ENCODE assay signal across 1 cellular context in the genomic region with DNA sequence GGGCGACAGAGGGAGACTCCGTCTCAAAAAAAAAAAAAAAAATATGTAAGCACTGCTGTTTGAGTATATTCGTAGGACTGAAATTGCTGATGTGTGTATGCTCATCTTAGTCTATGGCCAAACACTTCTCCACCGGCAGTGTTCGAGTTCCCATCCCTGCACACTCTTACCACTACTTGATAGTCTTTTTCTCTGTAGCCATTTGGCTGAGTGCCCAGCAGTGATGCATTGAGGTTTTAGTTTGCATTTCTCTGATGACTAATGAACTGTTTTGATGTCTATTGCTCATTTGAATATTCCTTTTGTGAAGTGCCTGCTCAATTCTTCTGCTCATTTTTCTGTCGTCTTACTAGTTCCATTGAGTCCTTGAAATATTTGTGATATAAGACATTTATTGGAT.
TF ChIP-seq lines count a peak whose summit lies in the region.

No MANE protein-coding gene starts in this region.

TF ChIP-seq in K562, 482 proteins besides CTCF, POLR2A, EP300 and RAD21 (continued from another document):
- TF ChIP-seq, protein P1, sequence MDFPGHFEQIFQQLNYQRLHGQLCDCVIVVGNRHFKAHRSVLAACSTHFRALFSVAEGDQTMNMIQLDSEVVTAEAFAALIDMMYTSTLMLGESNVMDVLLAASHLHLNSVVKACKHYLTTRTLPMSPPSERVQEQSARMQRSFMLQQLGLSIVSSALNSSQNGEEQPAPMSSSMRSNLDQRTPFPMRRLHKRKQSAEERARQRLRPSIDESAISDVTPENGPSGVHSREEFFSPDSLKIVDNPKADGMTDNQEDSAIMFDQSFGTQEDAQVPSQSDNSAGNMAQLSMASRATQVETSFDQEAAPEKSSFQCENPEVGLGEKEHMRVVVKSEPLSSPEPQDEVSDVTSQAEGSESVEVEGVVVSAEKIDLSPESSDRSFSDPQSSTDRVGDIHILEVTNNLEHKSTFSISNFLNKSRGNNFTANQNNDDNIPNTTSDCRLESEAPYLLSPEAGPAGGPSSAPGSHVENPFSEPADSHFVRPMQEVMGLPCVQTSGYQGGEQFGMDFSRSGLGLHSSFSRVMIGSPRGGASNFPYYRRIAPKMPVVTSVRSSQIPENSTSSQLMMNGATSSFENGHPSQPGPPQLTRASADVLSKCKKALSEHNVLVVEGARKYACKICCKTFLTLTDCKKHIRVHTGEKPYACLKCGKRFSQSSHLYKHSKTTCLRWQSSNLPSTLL (IDR thresholded peaks at IDR 0.05): no peak
- TF ChIP-seq KLF10 (CRISPR knock-in tag; IDR thresholded peaks at IDR 0.05) (no peak), PHB (CRISPR knock-in tag; IDR thresholded peaks at IDR 0.05) (no peak), ZNF57 (CRISPR knock-in tag; IDR thresholded peaks at IDR 0.05) (no peak), EZH2 (IDR thresholded peaks at IDR 0.05; ENCODE audit: borderline replicate concordance, low read depth, low read length) (no peak)
- TF ChIP-seq, protein P2, sequence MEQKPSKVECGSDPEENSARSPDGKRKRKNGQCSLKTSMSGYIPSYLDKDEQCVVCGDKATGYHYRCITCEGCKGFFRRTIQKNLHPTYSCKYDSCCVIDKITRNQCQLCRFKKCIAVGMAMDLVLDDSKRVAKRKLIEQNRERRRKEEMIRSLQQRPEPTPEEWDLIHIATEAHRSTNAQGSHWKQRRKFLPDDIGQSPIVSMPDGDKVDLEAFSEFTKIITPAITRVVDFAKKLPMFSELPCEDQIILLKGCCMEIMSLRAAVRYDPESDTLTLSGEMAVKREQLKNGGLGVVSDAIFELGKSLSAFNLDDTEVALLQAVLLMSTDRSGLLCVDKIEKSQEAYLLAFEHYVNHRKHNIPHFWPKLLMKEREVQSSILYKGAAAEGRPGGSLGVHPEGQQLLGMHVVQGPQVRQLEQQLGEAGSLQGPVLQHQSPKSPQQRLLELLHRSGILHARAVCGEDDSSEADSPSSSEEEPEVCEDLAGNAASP (IDR thresholded peaks at IDR 0.05): no peak
- TF ChIP-seq, protein P3, sequence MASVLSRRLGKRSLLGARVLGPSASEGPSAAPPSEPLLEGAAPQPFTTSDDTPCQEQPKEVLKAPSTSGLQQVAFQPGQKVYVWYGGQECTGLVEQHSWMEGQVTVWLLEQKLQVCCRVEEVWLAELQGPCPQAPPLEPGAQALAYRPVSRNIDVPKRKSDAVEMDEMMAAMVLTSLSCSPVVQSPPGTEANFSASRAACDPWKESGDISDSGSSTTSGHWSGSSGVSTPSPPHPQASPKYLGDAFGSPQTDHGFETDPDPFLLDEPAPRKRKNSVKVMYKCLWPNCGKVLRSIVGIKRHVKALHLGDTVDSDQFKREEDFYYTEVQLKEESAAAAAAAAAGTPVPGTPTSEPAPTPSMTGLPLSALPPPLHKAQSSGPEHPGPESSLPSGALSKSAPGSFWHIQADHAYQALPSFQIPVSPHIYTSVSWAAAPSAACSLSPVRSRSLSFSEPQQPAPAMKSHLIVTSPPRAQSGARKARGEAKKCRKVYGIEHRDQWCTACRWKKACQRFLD (CRISPR knock-in tag; IDR thresholded peaks at IDR 0.05): no peak
